19 cellular contexts compared by ENCODE assay signal in genomic region chr7:560966-561630, GRCh38. TPM values are rescaled to one million over a fixed set of nuclear protein-coding genes. Genes with fewer than 3 reads are reported as not detected.
"Had no signal": no experiment of that assay in that cellular context is flagged by ENCODE, and none has a peak within 500 bp of the region (broad histone marks: within the 10 kb centered on the region; RNA-seq: fewer than 3 reads in every experiment).

No MANE protein-coding gene starts in this region.

- ATAC-seq: activated naive CD8-positive, alpha-beta T cell treated with anti-CD3 and anti-CD28 coated beads, Interleukin-2, amount 50 U/mL, for 24 hours; activated T-cell treated with anti-CD3 and anti-CD28 coated beads, Interleukin-2, amount 50 U/mL, for 72 hours; foreskin keratinocyte; left lung; naive thymus-derived CD8-positive, alpha-beta T cell; stimulated activated naive CD8-positive, alpha-beta T cell treated with anti-CD3 and anti-CD28 coated beads, Interleukin-15, amount 100 ng/mL, for 72 hours had no signal

- H3K9ac ChIP-seq: parathyroid adenoma had no signal

- DNase-seq: activated CD4-positive, alpha-beta memory T cell treated with anti-CD3 and anti-CD28 coated beads, Interleukin-2, amount 10 ng/mL, durations not matched to agents 7 days and 5 days; activated CD4-positive, alpha-beta T cell treated with anti-CD3 and anti-CD28 coated beads for 4 hours; activated CD4-positive, CD25-positive, alpha-beta regulatory T cell; activated effector memory CD4-positive, alpha-beta T cell treated with anti-CD3 and anti-CD28 coated beads, Interleukin-2, amount 50 U/mL, for 16 hours; activated naive CD4-positive, alpha-beta T cell treated with anti-CD3 and anti-CD28 coated beads, Interleukin-2, amount 50 U/mL, for 16 hours; activated naive CD8-positive, alpha-beta T cell treated with anti-CD3 and anti-CD28 coated beads, Interleukin-2, amount 50 U/mL, for 24 hours; activated T-cell treated with anti-CD3 and anti-CD28 coated beads, Interleukin-2, amount 50 U/mL, for 72 hours; central memory CD4-positive, alpha-beta T cell; dermis blood vessel endothelial cell; effector CD8-positive, alpha-beta T cell; foreskin keratinocyte; naive thymus-derived CD8-positive, alpha-beta T cell; stimulated activated CD4-positive, alpha-beta T cell treated with anti-CD3 and anti-CD28 coated beads, Interleukin-1b, Interleukin-23, amount 100 ng/mL, for 48 hours; stimulated activated naive CD8-positive, alpha-beta T cell treated with anti-CD3 and anti-CD28 coated beads, Interleukin-15, amount 100 ng/mL, for 72 hours; T1000 had no signal

- H3K27me3 ChIP-seq: foreskin keratinocyte, left lung, tibial nerve had no signal

- H3K36me3 ChIP-seq: left lung, tibial nerve had no signal

- H3K9me3 ChIP-seq: left lung, tibial nerve had no signal

- H2AFZ ChIP-seq: parathyroid adenoma had no signal

- H3K4me1 ChIP-seq: foreskin keratinocyte, left lung, parathyroid adenoma had no signal

- H3K27ac ChIP-seq: foreskin keratinocyte, left lung, parathyroid adenoma, tibial nerve had no signal

- H3K4me3 ChIP-seq: left lung, lung, tibial nerve had no signal

RNA-seq across cellular contexts. Expression of gene PDGFA, which starts 41.5 kb away (rescaled TPM):
- polyA plus RNA-seq: naive thymus-derived CD8-positive, alpha-beta T cell had no signal
